ENCODE assay signal across 1 cellular context in the genomic region with DNA sequence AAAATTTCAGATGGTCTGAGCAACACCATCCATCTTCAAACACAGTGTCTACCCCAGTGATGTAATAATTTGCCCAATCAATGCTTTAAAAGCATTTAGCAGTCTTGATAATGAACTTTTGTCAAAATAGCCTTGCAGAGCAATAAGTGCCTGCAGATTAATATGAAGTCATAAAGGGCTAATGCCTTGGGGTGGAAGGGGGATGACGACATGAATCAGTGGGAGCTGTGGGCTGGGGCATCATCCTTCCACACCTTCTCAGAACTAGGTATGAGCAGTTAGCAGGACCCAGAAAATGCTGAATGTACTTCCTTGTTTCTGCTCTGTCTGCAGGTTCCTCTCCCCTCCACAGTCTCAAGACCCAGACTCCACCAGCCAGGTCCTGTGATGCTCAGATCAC.
TF ChIP-seq lines count a peak whose summit lies in the region.

No MANE protein-coding gene starts in this region.

TF ChIP-seq in HepG2, 621 proteins besides CTCF, POLR2A, EP300 and RAD21:
- TF ChIP-seq ATF7 (IDR thresholded peaks at IDR 0.05) (peak; percentile 58; the same call in 1 of the 2 replicates), ATF7 (CRISPR knock-in tag; IDR thresholded peaks at IDR 0.05) (no peak), ZNF549 (CRISPR knock-in tag; IDR thresholded peaks at IDR 0.05) (no peak), CREB1 (IDR thresholded peaks at IDR 0.05) (peak; percentile 67; the same call in 1 of the 2 replicates), CREB1 (CRISPR knock-in tag; IDR thresholded peaks at IDR 0.05) (no peak)
- TF ChIP-seq, protein P1, sequence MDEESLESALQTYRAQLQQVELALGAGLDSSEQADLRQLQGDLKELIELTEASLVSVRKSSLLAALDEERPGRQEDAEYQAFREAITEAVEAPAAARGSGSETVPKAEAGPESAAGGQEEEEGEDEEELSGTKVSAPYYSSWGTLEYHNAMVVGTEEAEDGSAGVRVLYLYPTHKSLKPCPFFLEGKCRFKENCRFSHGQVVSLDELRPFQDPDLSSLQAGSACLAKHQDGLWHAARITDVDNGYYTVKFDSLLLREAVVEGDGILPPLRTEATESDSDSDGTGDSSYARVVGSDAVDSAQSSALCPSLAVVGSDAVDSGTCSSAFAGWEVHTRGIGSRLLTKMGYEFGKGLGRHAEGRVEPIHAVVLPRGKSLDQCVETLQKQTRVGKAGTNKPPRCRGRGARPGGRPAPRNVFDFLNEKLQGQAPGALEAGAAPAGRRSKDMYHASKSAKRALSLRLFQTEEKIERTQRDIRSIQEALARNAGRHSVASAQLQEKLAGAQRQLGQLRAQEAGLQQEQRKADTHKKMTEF (CRISPR knock-in tag; IDR thresholded peaks at IDR 0.05), result no peak
